Comparison of ENCODE assay signal across 1 cellular context in genomic region chr4:122742933-122743829, GRCh38.
TF ChIP-seq lines count a peak whose summit lies in the region.

No MANE protein-coding gene starts in this region.

TF ChIP-seq in K562, 482 proteins besides CTCF, POLR2A, EP300 and RAD21 (continued from another document):
- no peak for TF ChIP-seq NFE2L1 (tag; IDR thresholded peaks at IDR 0.05; ENCODE audit: borderline replicate concordance, low read depth)
- TF ChIP-seq ZNF277 (CRISPR knock-in tag; IDR thresholded peaks at IDR 0.05; ENCODE audit: borderline replicate concordance) = no peak
- TF ChIP-seq PHF20 (IDR thresholded peaks at IDR 0.05; ENCODE audit: partially characterized antibody) = no peak
- TF ChIP-seq ZNF740 (CRISPR knock-in tag; IDR thresholded peaks at IDR 0.05) = no peak
- no peak for TF ChIP-seq ZNF740 (tag; IDR thresholded peaks at IDR 0.05)
- TF ChIP-seq NR1H2 (CRISPR knock-in tag; IDR thresholded peaks at IDR 0.05) = no peak
- TF ChIP-seq XRCC4 (IDR thresholded peaks at IDR 0.05; ENCODE audit: extremely low read depth, insufficient read depth, insufficient read length) = no peak
- no peak for TF ChIP-seq E2F3 (CRISPR knock-in tag; IDR thresholded peaks at IDR 0.05)
- no peak for TF ChIP-seq GMEB1 (CRISPR knock-in tag; IDR thresholded peaks at IDR 0.05)
- TF ChIP-seq SMAD2 (IDR thresholded peaks at IDR 0.05; ENCODE audit: low read depth, low read length) = no peak
- no peak for TF ChIP-seq PURB (CRISPR knock-in tag; IDR thresholded peaks at IDR 0.05; ENCODE audit: low read depth)
- TF ChIP-seq ARNT (IDR thresholded peaks at IDR 0.05) = no peak
- no peak for TF ChIP-seq TEAD2 (tag; IDR thresholded peaks at IDR 0.05)
- no peak for TF ChIP-seq ZNF407 (IDR thresholded peaks at IDR 0.05; ENCODE audit: low read depth)
- TF ChIP-seq MLX (CRISPR knock-in tag; conservative IDR thresholded peaks at IDR 0.05) = no peak
- no peak for TF ChIP-seq SREBF2 (CRISPR knock-in tag; IDR thresholded peaks at IDR 0.05)
TF ChIP-seq in K562: peak in this region for 0.
